18 cellular contexts compared by ENCODE assay signal in the genomic region with DNA sequence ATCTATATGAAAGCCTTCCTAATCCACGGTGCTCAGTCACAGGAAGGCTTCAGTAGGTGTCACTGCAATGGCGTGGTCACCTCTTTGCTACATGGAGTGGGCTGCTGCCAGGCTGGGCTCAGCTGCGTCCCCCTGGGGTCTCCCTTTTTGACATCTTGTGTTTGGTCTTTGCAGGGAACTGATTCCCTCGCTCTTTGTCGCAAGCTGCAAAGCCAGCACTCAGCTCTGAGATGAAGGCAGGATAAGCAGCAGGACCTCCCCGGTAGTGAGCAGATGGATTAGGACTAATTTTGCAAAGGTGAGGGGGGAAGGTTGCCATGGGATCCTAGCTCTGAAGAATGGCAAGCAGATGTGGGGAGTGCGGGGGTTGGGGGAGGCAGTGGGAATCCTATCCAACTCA.
"Had no signal": no experiment of that assay in that cellular context is flagged by ENCODE, and none has a peak within 500 bp of the region (broad histone marks: within the 10 kb centered on the region; RNA-seq: fewer than 3 reads in every experiment).

No MANE protein-coding gene starts in this region.

- H3K4me3 ChIP-seq: cardiac muscle cell, lung, tibial nerve had no signal

- H3K27ac ChIP-seq: cardiac muscle cell, foreskin keratinocyte, tibial nerve, VCaP had no signal

- H3K36me3 ChIP-seq: cardiac muscle cell, tibial nerve had no signal

- H3K4me3 Mint-ChIP-seq: activated naive CD8-positive, alpha-beta T cell; activated T-helper 1 cell treated with anti-CD3 and anti-CD28 coated beads, Interleukin-12 subunit alpha, Interleukin-12 subunit beta, Interleukin-2, Interleukin-4 antibody, amounts not matched to agents 30 ng/mL and 10 ng/mL and 1 ng/mL, durations not matched to agents 14 hours and 24 hours and 36 hours; effector memory CD8-positive, alpha-beta T cell; nephron; stimulated activated naive CD8-positive, alpha-beta T cell treated with anti-CD3 and anti-CD28 coated beads, Interleukin-15, Interleukin-2, amounts not matched to agents 100 ng/mL and 50 ng/mL, for 24 hours had no signal

- H3K9me3 ChIP-seq: tibial nerve had no signal

- H3K27ac Mint-ChIP-seq: activated naive CD8-positive, alpha-beta T cell; activated T-helper 1 cell treated with anti-CD3 and anti-CD28 coated beads, Interleukin-12 subunit alpha, Interleukin-12 subunit beta, Interleukin-2, Interleukin-4 antibody, amounts not matched to agents 30 ng/mL and 10 ng/mL and 1 ng/mL, durations not matched to agents 14 hours and 24 hours and 36 hours; effector memory CD8-positive, alpha-beta T cell; stimulated activated naive CD8-positive, alpha-beta T cell treated with anti-CD3 and anti-CD28 coated beads, Interleukin-15, Interleukin-2, amounts not matched to agents 100 ng/mL and 50 ng/mL, for 24 hours had no signal

- H3K27me3 ChIP-seq: cardiac muscle cell, foreskin keratinocyte, tibial nerve had no signal

- H3K9me3 Mint-ChIP-seq: activated T-helper 1 cell treated with anti-CD3 and anti-CD28 coated beads, Interleukin-12 subunit alpha, Interleukin-12 subunit beta, Interleukin-2, Interleukin-4 antibody, amounts not matched to agents 30 ng/mL and 10 ng/mL and 1 ng/mL, durations not matched to agents 14 hours and 24 hours and 36 hours; effector memory CD8-positive, alpha-beta T cell; stimulated activated naive CD8-positive, alpha-beta T cell treated with anti-CD3 and anti-CD28 coated beads, Interleukin-15, Interleukin-2, amounts not matched to agents 100 ng/mL and 50 ng/mL, for 24 hours had no signal

- DNase-seq: activated CD4-positive, alpha-beta T cell treated with anti-CD3 and anti-CD28 coated beads for 1 hour; activated gamma-delta T cell treated with Interleukin-2 at 50 U/mL for 16 hours; activated T-cell treated with anti-CD3 and anti-CD28 coated beads for 4 hours; effector memory CD8-positive, alpha-beta T cell; hippocampal formation; midbrain; occipital lobe; retina; T-helper 2 cell had no signal
